ENCODE assay signal across 7 cellular contexts in genomic region chr18:3447035-3447894, GRCh38. TPM values are rescaled to one million over a fixed set of nuclear protein-coding genes. Genes with fewer than 3 reads are reported as not detected.
DNase-seq lines count a peak whose midpoint lies in the region; ATAC-seq and TF ChIP-seq lines count a peak whose summit lies in the region.

No MANE protein-coding gene starts in this region.

- H3K36me3 ChIP-seq in PC-3 (ENCODE audit: low read depth, low read length) (no peaks in the 10 kb centered on the region), lung (ENCODE audit: control insufficient read depth in 2 of 2, insufficient read depth in 2 of 2, low read length in 2 of 2) (no peaks in the 10 kb centered on the region), testis (ENCODE audit: low read depth, missing control alignments) (no peaks in the 10 kb centered on the region)

- H3K4me1 Mint-ChIP-seq in central memory CD8-positive, alpha-beta T cell: peaks cover 16% of the 10 kb centered on the region

- 2 to 5% methylated on average over 22 of the region's 22 CpGs for WGBS in lung, 2 donors
- 1 to 2% methylated on average over 22 of the region's 22 CpGs for WGBS in testis, 2 donors

- peak overlapping the region; percentile 96 for H3K4me3 Mint-ChIP-seq in central memory CD8-positive, alpha-beta T cell

- POLR2A ChIA-PET in PC-3 (lab: Charles Lee; ENCODE audit: unreplicated experiment): interaction anchor here (0.5 to 2.1 kb wide), 12 partner anchors 9 to 536 kb away, joined by 3 to 47 read pairs (median 10); no protein-coding TSS in a partner anchor

- H4K20me1 ChIP-seq in PC-3 (ENCODE audit: low read length): peaks cover 9% of the 10 kb centered on the region

- BruUV-seq in PC-3 (replicated peaks; lab: Mats Ljungman, UMichigan): no TSS peak

- H3K27me3 Mint-ChIP-seq in central memory CD8-positive, alpha-beta T cell: no peaks in the 10 kb centered on the region

- no peaks in the 10 kb centered on the region for H3K9me2 ChIP-seq in PC-3 (replicated peaks; ENCODE audit: low read length)

- peak overlapping the region; percentile 69 for H2AFZ ChIP-seq in PC-3 (ENCODE audit: low read length)

- H3K4me2 ChIP-seq in PC-3 (ENCODE audit: low read length): peak overlapping the region; percentile 84

- H3K27me3 ChIP-seq in PC-3 (ENCODE audit: low read length) (no peaks in the 10 kb centered on the region), lung (ENCODE audit: control insufficient read depth, insufficient read depth) (no peaks in the 10 kb centered on the region), testis (no peaks in the 10 kb centered on the region)

- H3K9ac ChIP-seq in PC-3 (ENCODE audit: low read length): peak overlapping the region; percentile 97

- H3K27ac Mint-ChIP-seq in central memory CD8-positive, alpha-beta T cell (ENCODE audit: low read depth): peak overlapping the region; percentile 100

- TF ChIP-seq CTCF in GM12875 (IDR thresholded peaks at IDR 0.05; ENCODE audit: borderline replicate concordance, insufficient read depth, low read depth, low read length) (no peak), PC-3 (conservative IDR thresholded peaks at IDR 0.05; ENCODE audit: low read depth, low read length) (no peak), lung (IDR thresholded peaks at IDR 0.05; ENCODE audit: control extremely low read depth, extremely low read depth) (no peak), testis (IDR thresholded peaks at IDR 0.05) (no peak), GM13976 (IDR thresholded peaks at IDR 0.05; ENCODE audit: borderline replicate concordance, control extremely low read depth, extremely low read depth, insufficient read depth, missing control alignments) (no peak)

- DNase-seq in PC-3 (peak; percentile 41), lung (ENCODE audit: low spot score) (no peak), testis (peak; percentile 70), GM13976 (ENCODE audit: low spot score) (no peak)
- DNase-seq in central memory CD8-positive, alpha-beta T cell (ENCODE audit: low spot score in 2 of 2): peak in 1 of 2 donors; percentile 28

- H3K4me3 ChIP-seq in GM12875 (ENCODE audit: low read depth, low read length) (peak overlapping the region; percentile 54), PC-3 (ENCODE audit: low read length) (peak overlapping the region; percentile 96), lung (peak overlapping the region; percentile 20), testis (peak overlapping the region; percentile 80 to 96)

- H3K9me3 Mint-ChIP-seq in central memory CD8-positive, alpha-beta T cell: no peaks in the 10 kb centered on the region

- H3K4me1 ChIP-seq in PC-3 (ENCODE audit: insufficient read depth, low read length): peaks cover 19% of the 10 kb centered on the region
- H3K4me1 ChIP-seq in lung (ENCODE audit: control insufficient read depth in 2 of 2, insufficient read depth in 2 of 2, low read length in 2 of 2): peaks cover 3 to 7% of the 10 kb centered on the region in 2 donors
- peaks cover 11% of the 10 kb centered on the region for H3K4me1 ChIP-seq in testis

- intact Hi-C loops in PC-3 (cut with micrococcal nuclease) (loop anchor here (1.0 kb wide), 2 partner anchors 38 to 124 kb away; no protein-coding TSS in a partner anchor), testis (cut with DNase I; ENCODE audit: low total_unique reads) (loop anchor here (10.0 kb wide), 1 partner anchor 162 kb away; no protein-coding TSS in a partner anchor)

- ATAC-seq in PC-3: no peak
- no peak for ATAC-seq in central memory CD8-positive, alpha-beta T cell (replicated peaks; ENCODE audit: extremely low read depth, poor library complexity, severe bottlenecking)
- ATAC-seq in lung (ENCODE audit: insufficient read depth, low FRiP score): no peak
- no peak for ATAC-seq in HG02763 (IDR thresholded peaks at IDR 0.05; ENCODE audit: unreplicated experiment)

- in situ Hi-C loops in GM13976 (cut with MboI; ENCODE audit: low sequenced_read_pairs, unreplicated experiment): no loop called here

- H3K27ac ChIP-seq in PC-3 (ENCODE audit: low read length): peak overlapping the region; percentile 95
- peak overlapping the region; percentile 96 to 99 for H3K27ac ChIP-seq in lung (ENCODE audit: low read depth in 1 of 2, low read length in 1 of 2)
- H3K27ac ChIP-seq in testis: peak overlapping the region; percentile 97 to 98

- no peaks in the 10 kb centered on the region for H3F3A ChIP-seq in PC-3 (ENCODE audit: low read length, unreplicated experiment)

- CTCF ChIA-PET in PC-3 (lab: Charles Lee): interaction anchor here (0.6 to 2.1 kb wide), 6 partner anchors 126 to 699 kb away, joined by 5 to 14 read pairs (median 7); no protein-coding TSS in a partner anchor

- peaks cover 51% of the 10 kb centered on the region for H3K36me3 Mint-ChIP-seq in central memory CD8-positive, alpha-beta T cell (ENCODE audit: insufficient read depth)

- H3K9me3 ChIP-seq in PC-3 (ENCODE audit: low read length) (no peaks in the 10 kb centered on the region), lung (ENCODE audit: control insufficient read depth in 2 of 2, insufficient read depth in 1 of 2, low read length in 1 of 2) (no peaks in the 10 kb centered on the region), testis (no peaks in the 10 kb centered on the region)

- peaks cover 34% of the 10 kb centered on the region for H3K79me2 ChIP-seq in PC-3 (ENCODE audit: low read length)

- TF ChIP-seq POLR2A in testis (IDR thresholded peaks at IDR 0.05): no peak

RNA-seq across cellular contexts. Expression of gene TGIF1, which starts 2.7 kb away (rescaled TPM):
- total RNA-seq in PC-3 (2014; rRNA removed) (101 and 114 TPM in 2 replicates), lung (10 to 100 TPM; 51.6 to 65.3 TPM), testis (100 to 1,000 TPM in 1 of 2 donors, 10 to 100 TPM in 1; 66.6 to 117 TPM)
- polyA plus RNA-seq in lung (10 to 100 TPM; 49.1 to 74.5 TPM), testis (ENCODE audit: insufficient read depth, low read depth, low replicate concordance) (56.1 TPM)

Comparison
In these comparisons a context has a peak if more than half of its experiments do, and no peak if none do; other contexts are left out.
1. H3K4me3 ChIP-seq: peak in every context shown above with its lines; median percentile 96 in PC-3; 88 in testis; 54 in GM12875; 20 in lung.
2. DNase-seq: peak in PC-3 (single experiment) and testis (single experiment); none in lung (single experiment) and GM13976 (single experiment).
3. Peak in every context shown above with its lines, with median percentiles within 50 percentile points of each other: H3K27ac ChIP-seq.